In genomic region chr2:212537311-212538155, GRCh38 we compare ENCODE assay signal across 8 cellular contexts. TPM values are rescaled to one million over a fixed set of nuclear protein-coding genes. Genes with fewer than 3 reads are reported as not detected.
A peak's percentile ranks its signal among the peaks of the same experiment; 100 is the strongest.
DNase-seq lines count a peak whose midpoint lies in the region; ATAC-seq, FAIRE-seq and TF ChIP-seq lines count a peak whose summit lies in the region.

No MANE protein-coding gene starts in this region.

- H3K27ac ChIP-seq in SJCRH30 = peak overlapping the region; percentile 74
- H3K27ac ChIP-seq in fibroblast of lung (ENCODE audit: insufficient read depth, low read length) = no peak overlapping the region

- TF ChIP-seq CTCF in fibroblast of lung (conservative IDR thresholded peaks at IDR 0.05 in 1 of 2, IDR thresholded peaks at IDR 0.05 in 1 of 2; ENCODE audit: low read depth in 1 of 2, low read length in 2 of 2) = no peak
- TF ChIP-seq CTCF in natural killer cell (IDR thresholded peaks at IDR 0.05) = no peak
- no peak for TF ChIP-seq CTCF in D721Med (IDR thresholded peaks at IDR 0.05; ENCODE audit: insufficient read depth, missing control alignments)

- H3K9me3 ChIP-seq in SJCRH30 (replicated peaks) (no peaks in the 10 kb centered on the region), fibroblast of lung (ENCODE audit: control insufficient read depth, insufficient read depth, low read depth, low read length) (no peaks in the 10 kb centered on the region)

- 0 out of 2 replicates have a peak, but pooled peaks cover 2% of the 10 kb centered on the region for H3K4me1 ChIP-seq in SJCRH30
- H3K4me1 ChIP-seq in fibroblast of lung (ENCODE audit: control insufficient read depth, extremely low read depth, insufficient read depth, low read length) = peaks cover 2% of the 10 kb centered on the region

- ATAC-seq in natural killer cell (no peak), GM18520 (IDR thresholded peaks at IDR 0.05; ENCODE audit: unreplicated experiment) (no peak)

- no peaks in the 10 kb centered on the region for H3K9me3 Mint-ChIP-seq in activated naive CD4-positive, alpha-beta T cell treated with anti-CD3 and anti-CD28 coated beads for 36 hours
- H3K9me3 Mint-ChIP-seq in natural killer cell = no peaks in the 10 kb centered on the region

- no peak for DNase-seq in activated naive CD4-positive, alpha-beta T cell treated with anti-CD3 and anti-CD28 coated beads for 36 hours
- DNase-seq in activated naive CD4-positive, alpha-beta T cell treated with Interleukin-2 at 50 U/mL for 16 hours = no peak
- DNase-seq in SJCRH30 (peak in 1 of 2 experiments; percentile 11), fibroblast of lung (ENCODE audit: low read depth in 2 of 2) (peak in 1 of 2 donors; percentile 17), natural killer cell (no peak), NCI-H187 treated with DMSO at 0.1 percent for 48 hours (lab: John Stamatoyannopoulos, UW) (no peak), D721Med (ENCODE audit: insufficient read length, low spot score) (no peak)

- peak overlapping the region; percentile 89 for H3K4me2 ChIP-seq in fibroblast of lung (ENCODE audit: extremely low read depth, insufficient read depth, low read length)

- peak overlapping the region; percentile 24 for H3K4me3 Mint-ChIP-seq in activated naive CD4-positive, alpha-beta T cell treated with anti-CD3 and anti-CD28 coated beads for 36 hours
- H3K4me3 Mint-ChIP-seq in natural killer cell = peak overlapping the region; percentile 67

- H3K79me2 ChIP-seq in fibroblast of lung (ENCODE audit: control insufficient read depth, insufficient read depth, low read length) = no peaks in the 10 kb centered on the region

- peaks cover 15% of the 10 kb centered on the region for H3K4me1 Mint-ChIP-seq in activated naive CD4-positive, alpha-beta T cell treated with anti-CD3 and anti-CD28 coated beads for 36 hours (ENCODE audit: low read depth)
- peaks cover 0 to 3% of the 10 kb centered on the region in 2 donors for H3K4me1 Mint-ChIP-seq in natural killer cell

- no peaks in the 10 kb centered on the region for H4K20me1 ChIP-seq in fibroblast of lung (ENCODE audit: control insufficient read depth, extremely low read depth, insufficient read depth, low read length)

- H3K9ac ChIP-seq in fibroblast of lung (ENCODE audit: insufficient read depth, low read length) = no peak overlapping the region

- H3K36me3 ChIP-seq in SJCRH30 = no peaks in the 10 kb centered on the region
- H3K36me3 ChIP-seq in fibroblast of lung (ENCODE audit: control insufficient read depth, insufficient read depth, low read length) = no peaks in the 10 kb centered on the region

- peaks cover 2% of the 10 kb centered on the region for H3K36me3 Mint-ChIP-seq in activated naive CD4-positive, alpha-beta T cell treated with anti-CD3 and anti-CD28 coated beads for 36 hours (ENCODE audit: low read depth)
- peaks cover 6% of the 10 kb centered on the region for H3K36me3 Mint-ChIP-seq in natural killer cell

- CTCF ChIA-PET in activated naive CD4-positive, alpha-beta T cell treated with anti-CD3 and anti-CD28 coated beads for 36 hours (lab: Charles Lee) = interaction anchor here (0.6 kb wide), 1 partner anchor 62 kb away, joined by 3 read pairs; no protein-coding TSS in a partner anchor

- no peak overlapping the region for H2AFZ ChIP-seq in fibroblast of lung (ENCODE audit: low read length)

- FAIRE-seq in D721Med (lab: Jason Lieb, UNC) = no peak

- H3K27me3 ChIP-seq in SJCRH30 (no peaks in the 10 kb centered on the region; the same call in 1 of the 2 replicates), fibroblast of lung (ENCODE audit: control insufficient read depth, insufficient read depth, low read length) (peaks cover 17% of the 10 kb centered on the region)

- intact Hi-C loops in activated naive CD4-positive, alpha-beta T cell treated with anti-CD3 and anti-CD28 coated beads for 36 hours (cut with micrococcal nuclease) = no loop called here
- intact Hi-C loops in natural killer cell (cut with micrococcal nuclease) = no loop called here

- H3K27me3 Mint-ChIP-seq in activated naive CD4-positive, alpha-beta T cell treated with anti-CD3 and anti-CD28 coated beads for 36 hours (ENCODE audit: low read depth) = peaks cover 52% of the 10 kb centered on the region
- peaks cover 52 to 72% of the 10 kb centered on the region in 2 donors for H3K27me3 Mint-ChIP-seq in natural killer cell (ENCODE audit: low read depth in 2 of 2)

- H3K27ac Mint-ChIP-seq in activated naive CD4-positive, alpha-beta T cell treated with anti-CD3 and anti-CD28 coated beads for 36 hours = no peak overlapping the region
- no peak overlapping the region for H3K27ac Mint-ChIP-seq in natural killer cell

- H3K4me3 ChIP-seq in SJCRH30 (peak overlapping the region; percentile 63), fibroblast of lung (replicated peaks in 1 of 4; ENCODE audit: control extremely low read depth in 1 of 4, insufficient read depth in 1 of 4, low read depth in 3 of 4, low read length in 4 of 4) (peak overlapping the region; percentile 37 to 61 (median 50))

RNA-seq across cellular contexts. Expression of gene ERBB4, which starts 1.1 kb away (rescaled TPM):
- not detected for total RNA-seq in activated naive CD4-positive, alpha-beta T cell treated with anti-CD3 and anti-CD28 coated beads for 36 hours
- 0.73 and 3.0 TPM in 2 replicates for total RNA-seq in SJCRH30 (2014; rRNA removed; shearing (Covaris generic))
- total RNA-seq in fibroblast of lung = under 0.01 and 0.17 TPM in 2 replicates
- 0.08 and 0.10 TPM in 2 replicates for polyA plus RNA-seq in fibroblast of lung
- polyA plus RNA-seq in fibroblast of lung (2012) = 0.08 TPM in 1 of 2 replicates, not detected in the other
- 0.07 TPM in 1 of 2 replicates, not detected in the other for polyA minus RNA-seq in fibroblast of lung (ENCODE audit: low replicate concordance)
- total RNA-seq in natural killer cell = under 1 TPM in 1 of 3 donors, not detected in 2; 0.08 TPM
